In the genomic region with DNA sequence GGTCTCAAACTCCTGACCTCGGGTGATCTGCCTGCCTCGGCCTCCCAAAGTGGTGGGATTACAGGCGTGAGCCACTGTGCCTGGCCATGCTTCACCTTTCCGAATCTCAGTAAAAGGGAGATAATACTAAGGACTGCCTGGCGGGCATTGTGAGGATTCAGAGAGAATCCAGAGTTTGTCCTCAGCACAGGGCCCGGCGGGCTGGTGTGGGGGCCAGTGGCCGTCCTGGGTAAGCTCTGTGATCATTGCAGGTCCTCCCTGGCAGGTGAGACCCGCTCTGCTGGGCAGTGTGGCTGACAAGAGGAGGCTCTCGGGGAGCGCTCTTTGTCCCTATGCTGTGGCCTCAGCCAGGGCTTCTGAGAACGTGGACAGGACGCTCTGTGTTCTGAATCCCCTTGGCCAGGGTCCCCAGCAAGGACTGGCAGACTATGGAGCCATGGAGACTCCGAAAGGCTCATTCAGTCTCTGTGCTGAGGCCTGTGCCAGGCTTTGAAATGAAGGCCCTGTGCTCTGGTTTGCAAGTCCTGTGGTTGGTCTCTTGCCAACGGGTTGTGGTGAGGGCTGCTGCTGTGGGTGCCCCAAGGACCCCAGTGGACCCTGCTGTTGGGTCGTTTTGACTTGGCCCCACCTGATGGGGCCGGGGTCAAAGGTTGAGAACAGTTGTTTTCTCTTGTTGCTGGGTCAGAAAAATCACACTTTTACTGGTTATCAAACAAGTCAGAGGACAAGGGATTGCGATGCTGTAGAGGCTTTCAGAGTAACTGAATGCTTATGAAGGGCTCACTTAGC, we compare ENCODE assay signal across 14 cellular contexts. TPM values are rescaled to one million over a fixed set of nuclear protein-coding genes. Genes with fewer than 3 reads are reported as not detected.
A peak's percentile ranks its signal among the peaks of the same experiment; 100 is the strongest.
DNase-seq lines count a peak whose midpoint lies in the region; ATAC-seq and TF ChIP-seq lines count a peak whose summit lies in the region.
"Had no signal": no experiment of that assay in that cellular context is flagged by ENCODE, and none has a peak within 500 bp of the region (broad histone marks: within the 10 kb centered on the region; RNA-seq: fewer than 3 reads in every experiment).

No MANE protein-coding gene starts in this region.

- H3K4me1 Mint-ChIP-seq in mesothelial cell of epicardium: peaks cover 10% of the 10 kb centered on the region
- peaks cover 22% of the 10 kb centered on the region for H3K4me1 Mint-ChIP-seq in GM23338

- H3K4me3 ChIP-seq in left ventricle myocardium inferior (peak overlapping the region; percentile 82), ascending aorta (peak overlapping the region in 1 of 2 donors; percentile 9), uterus (no peak overlapping the region), GM23338 (no peak overlapping the region)
- H3K4me3 ChIP-seq: lung had no signal

- TF ChIP-seq POLR2A in uterus (IDR thresholded peaks at IDR 0.05): no peak

- H3K36me3 ChIP-seq in left ventricle myocardium inferior: peaks cover 18% of the 10 kb centered on the region
- H3K36me3 ChIP-seq in ascending aorta: peaks cover 9 to 21% of the 10 kb centered on the region in 2 donors
- H3K36me3 ChIP-seq in uterus: no peaks in the 10 kb centered on the region
- H3K36me3 ChIP-seq in GM23338 (ENCODE audit: insufficient read depth): no peaks in the 10 kb centered on the region

- H3K27ac Mint-ChIP-seq in mesothelial cell of epicardium: no peak overlapping the region
- H3K27ac Mint-ChIP-seq in GM23338: no peak overlapping the region

- H4K20me1 ChIP-seq in GM23338 (replicated peaks; ENCODE audit: insufficient read depth): no peaks in the 10 kb centered on the region; the same call in 1 of the 2 replicates

- H3K4me1 ChIP-seq in left ventricle myocardium inferior (peaks cover 67% of the 10 kb centered on the region), ascending aorta (peaks cover 6 to 25% of the 10 kb centered on the region in 2 donors), uterus (peaks cover 0 to 12% of the 10 kb centered on the region in 2 donors), GM23338 (ENCODE audit: insufficient read depth) (peaks cover 13% of the 10 kb centered on the region; the same call in 1 of the 2 replicates)

- peak overlapping the region; percentile 71 for H3K4me3 Mint-ChIP-seq in mesothelial cell of epicardium
- no peak overlapping the region for H3K4me3 Mint-ChIP-seq in GM23338

- H3K27me3 ChIP-seq in left ventricle myocardium inferior (ENCODE audit: low read depth) (no peaks in the 10 kb centered on the region), ascending aorta (no peaks in the 10 kb centered on the region), uterus (no peaks in the 10 kb centered on the region), GM23338 (ENCODE audit: insufficient read depth) (no peaks in the 10 kb centered on the region)
- H3K27me3 ChIP-seq: upper lobe of left lung had no signal

- no peaks in the 10 kb centered on the region for H3K9me3 ChIP-seq in left ventricle myocardium inferior (replicated peaks)
- H3K9me3 ChIP-seq in ascending aorta: no peaks in the 10 kb centered on the region
- no peaks in the 10 kb centered on the region for H3K9me3 ChIP-seq in uterus
- H3K9me3 ChIP-seq: upper lobe of left lung had no signal

- ATAC-seq in left ventricle myocardium superior: no peak
- ATAC-seq in HG03354 (IDR thresholded peaks at IDR 0.05; ENCODE audit: poor library complexity, severe bottlenecking, unreplicated experiment): no peak
- no peak for ATAC-seq in HG03196 (IDR thresholded peaks at IDR 0.05; ENCODE audit: unreplicated experiment)
- ATAC-seq in GM23338: no peak

- H2AFZ ChIP-seq in GM23338: no peak overlapping the region

- H3K27me3 Mint-ChIP-seq in mesothelial cell of epicardium (ENCODE audit: low read depth): no peaks in the 10 kb centered on the region
- peaks cover 3% of the 10 kb centered on the region for H3K27me3 Mint-ChIP-seq in GM23338 (ENCODE audit: insufficient read depth, low read depth, poor library complexity)

- no peak overlapping the region for H3K4me2 ChIP-seq in GM23338

- intact Hi-C loops in left ventricle myocardium inferior (cut with micrococcal nuclease) (no loop called here), left ventricle myocardium superior (cut with micrococcal nuclease) (no loop called here), ascending aorta (cut with DNase I) (no loop called here), uterus (cut with DNase I; ENCODE audit: low total_unique reads) (no loop called here)

- DNase-seq in left ventricle myocardium inferior (no peak), left ventricle myocardium superior (no peak), ascending aorta (ENCODE audit: low spot score in 2 of 2) (no peak), mesothelial cell of epicardium (ENCODE audit: low spot score in 2 of 2, unreplicated experiment in 2 of 2) (no peak), uterus (no peak), GM23338 (ENCODE audit: low spot score) (no peak)
- DNase-seq: activated CD8-positive, alpha-beta memory T cell treated with anti-CD3 and anti-CD28 coated beads, Interleukin-2, amount 50 U/mL, for 4 hours; HCEC 1CT; NCI-H187; SHP77 had no signal

- H3K79me2 ChIP-seq in GM23338 (replicated peaks; ENCODE audit: insufficient read depth): peaks cover 48% of the 10 kb centered on the region

- H3F3A ChIP-seq in GM23338 (replicated peaks; ENCODE audit: low read depth): 0 out of 2 replicates have a peak, but pooled peaks cover 2% of the 10 kb centered on the region

- H3K9me2 ChIP-seq in GM23338 (ENCODE audit: insufficient read depth): no peaks in the 10 kb centered on the region

- H3K36me3 Mint-ChIP-seq in mesothelial cell of epicardium: peaks cover 2% of the 10 kb centered on the region
- H3K36me3 Mint-ChIP-seq in GM23338 (ENCODE audit: low read depth): no peaks in the 10 kb centered on the region; the same call in 2 of the 3 replicates

- H3K9me3 Mint-ChIP-seq in mesothelial cell of epicardium (no peaks in the 10 kb centered on the region), GM23338 (no peaks in the 10 kb centered on the region)

- H3K27ac ChIP-seq in left ventricle myocardium inferior (replicated peaks) (peak overlapping the region; percentile 90), ascending aorta (peak overlapping the region; percentile 74 to 93), uterus (peak overlapping the region; percentile 84 to 92), GM23338 (ENCODE audit: low read depth) (no peak overlapping the region)

- TF ChIP-seq CTCF in left ventricle myocardium inferior (IDR thresholded peaks at IDR 0.05; ENCODE audit: borderline replicate concordance): no peak
- no peak for TF ChIP-seq CTCF in ascending aorta (IDR thresholded peaks at IDR 0.05)
- no peak for TF ChIP-seq CTCF in mesothelial cell of epicardium (IDR thresholded peaks at IDR 0.05; ENCODE audit: unreplicated experiment)
- no peak for TF ChIP-seq CTCF in uterus (IDR thresholded peaks at IDR 0.05)
- TF ChIP-seq CTCF in GM23338 (conservative IDR thresholded peaks at IDR 0.05; ENCODE audit: low read depth in 2 of 2): no peak

TF ChIP-seq in GM23338, 12 proteins besides CTCF, POLR2A, EP300 and RAD21 (continues in another document):
- TF ChIP-seq ZNF331 (CRISPR knock-in tag; IDR thresholded peaks at IDR 0.05; ENCODE audit: low read depth) (no peak), EZH2phosphoT487 (IDR thresholded peaks at IDR 0.05; ENCODE audit: unreplicated experiment) (no peak), POLR2AphosphoS5 (IDR thresholded peaks at IDR 0.05; ENCODE audit: low read depth) (no peak), STAT1 (IDR thresholded peaks at IDR 0.05; ENCODE audit: unreplicated experiment) (no peak)
- TF ChIP-seq, protein P1, sequence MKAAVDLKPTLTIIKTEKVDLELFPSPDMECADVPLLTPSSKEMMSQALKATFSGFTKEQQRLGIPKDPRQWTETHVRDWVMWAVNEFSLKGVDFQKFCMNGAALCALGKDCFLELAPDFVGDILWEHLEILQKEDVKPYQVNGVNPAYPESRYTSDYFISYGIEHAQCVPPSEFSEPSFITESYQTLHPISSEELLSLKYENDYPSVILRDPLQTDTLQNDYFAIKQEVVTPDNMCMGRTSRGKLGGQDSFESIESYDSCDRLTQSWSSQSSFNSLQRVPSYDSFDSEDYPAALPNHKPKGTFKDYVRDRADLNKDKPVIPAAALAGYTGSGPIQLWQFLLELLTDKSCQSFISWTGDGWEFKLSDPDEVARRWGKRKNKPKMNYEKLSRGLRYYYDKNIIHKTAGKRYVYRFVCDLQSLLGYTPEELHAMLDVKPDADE (IDR thresholded peaks at IDR 0.05): no peak

RNA-seq across cellular contexts. Expression of a gene that starts 2.1 kb away (rescaled TPM):
- total RNA-seq in left ventricle myocardium inferior: 9.2 TPM
- 7.9 TPM for total RNA-seq in left ventricle myocardium superior
- total RNA-seq in ascending aorta: 24.9 TPM
- total RNA-seq in mesothelial cell of epicardium: 20.5 to 23.7 TPM (median 22.1 TPM) in 3 replicates
- 10 to 100 TPM in 3 of 4 donors, 1 to 10 TPM in 1; 5.6 to 54.6 (median 17.7) TPM for total RNA-seq in uterus
- total RNA-seq in GM23338 (2014; rRNA removed; shearing (Covaris generic)): 14.7 and 15.1 TPM in 2 replicates
- 5.8 and 6.5 TPM in 2 replicates for polyA plus RNA-seq in GM23338 (2016; fragmentation: Nextera tagmentation; extraction: Ambion mirVana)

RNA-seq across cellular contexts. Expression of a gene that starts 37.7 kb away (rescaled TPM):
- total RNA-seq in left ventricle myocardium inferior (3.9 TPM), left ventricle myocardium superior (5.5 TPM), ascending aorta (209 TPM), mesothelial cell of epicardium (2.3 to 4.0 TPM (median 3.4 TPM) in 3 replicates), uterus (100 to 1,000 TPM in 1 of 4 donors, 10 to 100 TPM in 3; 52.6 to 173 (median 75.0) TPM)
- total RNA-seq in GM23338 (2014; rRNA removed; shearing (Covaris generic)): 9.0 and 10.8 TPM in 2 replicates
- polyA plus RNA-seq in GM23338 (2016; fragmentation: Nextera tagmentation; extraction: Ambion mirVana): 2.7 and 3.3 TPM in 2 replicates
